ENCODE assay signal across 27 cellular contexts in the genomic region with DNA sequence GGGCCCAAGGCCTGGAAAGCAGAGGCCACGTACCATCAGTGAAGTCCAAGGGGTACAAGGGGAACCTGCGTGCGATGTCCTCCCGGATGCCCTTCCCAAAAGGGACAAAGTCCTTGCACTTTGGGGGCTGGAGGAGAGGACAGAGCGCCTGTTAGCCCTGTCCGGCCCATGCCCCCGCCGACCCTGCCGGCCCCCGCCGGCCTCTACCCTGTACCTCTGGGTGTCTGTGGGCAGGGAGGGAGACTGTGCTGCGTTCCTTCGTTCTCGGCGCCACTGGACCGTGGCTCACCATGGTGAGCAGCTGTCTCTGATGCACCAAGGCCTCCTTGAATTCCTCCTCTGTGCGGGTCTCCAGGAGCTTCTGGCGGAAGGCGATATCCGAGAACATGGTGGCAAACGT. TPM values are rescaled to one million over a fixed set of nuclear protein-coding genes. Genes with fewer than 3 reads are reported as not detected.
DNase-seq lines count a peak whose midpoint lies in the region; ATAC-seq, FAIRE-seq and TF ChIP-seq lines count a peak whose summit lies in the region.
"Had no signal": no experiment of that assay in that cellular context is flagged by ENCODE, and none has a peak within 500 bp of the region (broad histone marks: within the 10 kb centered on the region; RNA-seq: fewer than 3 reads in every experiment).

No MANE protein-coding gene starts in this region.

- H3K4me1 ChIP-seq in HepG2 (ENCODE audit: insufficient read depth, low read length) = peaks cover 43% of the 10 kb centered on the region
- H3K4me1 ChIP-seq in right lobe of liver = no peaks in the 10 kb centered on the region
- H3K4me1 ChIP-seq in RWPE2 (ENCODE audit: insufficient read depth, poor library complexity, severe bottlenecking) = peaks cover 7% of the 10 kb centered on the region
- H3K4me1 ChIP-seq: BE2C had no signal

- ATAC-seq in HepG2 = no peak
- ATAC-seq in right lobe of liver = no peak
- ATAC-seq in RWPE2 (ENCODE audit: low read depth) = no peak
- no peak for ATAC-seq in HG03097 (IDR thresholded peaks at IDR 0.05; ENCODE audit: low FRiP score, unreplicated experiment)
- no peak for ATAC-seq in activated T-helper 17 cell treated with anti-CD3 and anti-CD28 coated beads, Interleukin-2, amount 50 U/mL, for 72 hours (replicated peaks)
- ATAC-seq: GM12878 had no signal

- TF ChIP-seq POLR2A in HepG2 (IDR thresholded peaks at IDR 0.05; ENCODE audit: insufficient read depth in 1 of 2, low read depth in 2 of 2, low read length in 2 of 2) (no peak), right lobe of liver (IDR thresholded peaks at IDR 0.05) (no peak)

- H3K9me3 ChIP-seq in HepG2 (ENCODE audit: low read length) = no peaks in the 10 kb centered on the region
- no peaks in the 10 kb centered on the region for H3K9me3 ChIP-seq in right lobe of liver
- no peaks in the 10 kb centered on the region for H3K9me3 ChIP-seq in RWPE2 (ENCODE audit: severe bottlenecking)
- H3K9me3 ChIP-seq: BE2C, BLaER1 had no signal

- DNase-seq in HepG2 (ENCODE audit: low spot score) (no peak), right lobe of liver (no peak), RWPE1 (ENCODE audit: low spot score) (no peak), RWPE2 (ENCODE audit: low spot score) (peak; percentile 48)
- DNase-seq: 8988T; ACHN; BE2C; C1 segment of cervical spinal cord; CD4-positive, alpha-beta memory T cell; CD4-positive, CD25-positive, alpha-beta regulatory T cell; CD8-positive, alpha-beta memory T cell; COR-L47; DMS 273 treated with DMSO at 0.1 percent for 48 hours; DMS153; DMS53; DMS79; DND-41; EL; GDM1 had no signal

- no peak overlapping the region for H3K4me2 ChIP-seq in HepG2 (ENCODE audit: low read depth, low read length)
- H3K4me2 ChIP-seq: BLaER1 had no signal

- 96% methylated on average over 17 of the region's 21 CpGs for WGBS in HepG2 (ENCODE audit: low lambda C conversion rate)
- 90% methylated on average over 2 of the region's 21 CpGs for WGBS in right lobe of liver (ENCODE audit: insufficient coverage, low coverage, low lambda C conversion rate, missing lambda C conversion rate)

- H4K20me1 ChIP-seq in HepG2 (ENCODE audit: insufficient read depth, low read length) = no peaks in the 10 kb centered on the region
- H4K20me1 ChIP-seq: BLaER1 had no signal

- no peak for TF ChIP-seq EP300 in HepG2 (IDR thresholded peaks at IDR 0.05; ENCODE audit: low read depth in 2 of 2, low read length in 2 of 2)
- TF ChIP-seq EP300 in HepG2 (CRISPR knock-in tag; IDR thresholded peaks at IDR 0.05; ENCODE audit: borderline replicate concordance) = no peak

- H3K4me1 Mint-ChIP-seq in activated T-helper 17 cell treated with anti-CD3 and anti-CD28 coated beads, Interleukin-2, amount 50 U/mL, for 72 hours = no peaks in the 10 kb centered on the region
- H3K4me1 Mint-ChIP-seq: CD14-positive monocyte; CD4-positive, alpha-beta memory T cell; CD4-positive, CD25-positive, alpha-beta regulatory T cell; CD8-positive, alpha-beta memory T cell had no signal

- H3K36me3 ChIP-seq in HepG2 (replicated peaks in 1 of 2; ENCODE audit: control insufficient read depth in 1 of 2, insufficient read depth in 2 of 2, low read length in 2 of 2) = peaks cover 0 to 15% of the 10 kb centered on the region in 2 experiments; a peak in 3 of 5 replicates
- no peaks in the 10 kb centered on the region for H3K36me3 ChIP-seq in right lobe of liver
- peaks cover 4% of the 10 kb centered on the region; the same call in 1 of the 2 replicates for H3K36me3 ChIP-seq in RWPE2 (ENCODE audit: low read depth)
- H3K36me3 ChIP-seq: BE2C had no signal

- H3K4me3 ChIP-seq in HepG2 (replicated peaks in 1 of 3; ENCODE audit: insufficient read depth in 1 of 3, low read depth in 2 of 3, low read length in 3 of 3) (no peak overlapping the region), right lobe of liver (no peak overlapping the region), RWPE2 (ENCODE audit: severe bottlenecking) (no peak overlapping the region)
- H3K4me3 ChIP-seq: BLaER1, GM12878 had no signal

- H3K79me2 ChIP-seq in HepG2 (ENCODE audit: insufficient read depth, low read length) = no peaks in the 10 kb centered on the region

- no peak overlapping the region for H2AFZ ChIP-seq in HepG2 (ENCODE audit: low read length)

- peaks cover 6% of the 10 kb centered on the region for H3K27me3 Mint-ChIP-seq in activated T-helper 17 cell treated with anti-CD3 and anti-CD28 coated beads, Interleukin-2, amount 50 U/mL, for 72 hours

- H3K27ac Mint-ChIP-seq in activated T-helper 17 cell treated with anti-CD3 and anti-CD28 coated beads, Interleukin-2, amount 50 U/mL, for 72 hours = no peak overlapping the region
- H3K27ac Mint-ChIP-seq: CD4-positive, alpha-beta memory T cell; CD4-positive, CD25-positive, alpha-beta regulatory T cell; CD8-positive, alpha-beta memory T cell had no signal

- no peak for TF ChIP-seq CTCF in HepG2 (CRISPR knock-in tag; IDR thresholded peaks at IDR 0.05)
- no peak for TF ChIP-seq CTCF in right lobe of liver (IDR thresholded peaks at IDR 0.05)
- TF ChIP-seq CTCF in RWPE1 (conservative IDR thresholded peaks at IDR 0.05; ENCODE audit: low read depth) = no peak
- TF ChIP-seq CTCF in RWPE2 (IDR thresholded peaks at IDR 0.05; ENCODE audit: poor library complexity, severe bottlenecking) = no peak

- H3K27ac ChIP-seq in HepG2 (ENCODE audit: extremely low read length, insufficient read depth, low read length) (no peak overlapping the region), right lobe of liver (no peak overlapping the region), RWPE1 (peak overlapping the region; percentile 4), RWPE2 (ENCODE audit: poor library complexity, severe bottlenecking) (no peak overlapping the region)
- H3K27ac ChIP-seq: BLaER1 had no signal

- H3K36me3 Mint-ChIP-seq in activated T-helper 17 cell treated with anti-CD3 and anti-CD28 coated beads, Interleukin-2, amount 50 U/mL, for 72 hours (ENCODE audit: low read depth) = no peaks in the 10 kb centered on the region
- H3K36me3 Mint-ChIP-seq: CD4-positive, alpha-beta memory T cell; CD4-positive, CD25-positive, alpha-beta regulatory T cell had no signal

- TF ChIP-seq RAD21 in HepG2 (CRISPR knock-in tag; IDR thresholded peaks at IDR 0.05) = no peak

- in situ Hi-C loops in HepG2 (cut with HindIII; ENCODE audit: extremely low pct_ligation_motif_present, low pct_unique_long_range_greater_than_20kb) = no loop called here

- H3K9me3 Mint-ChIP-seq in activated T-helper 17 cell treated with anti-CD3 and anti-CD28 coated beads, Interleukin-2, amount 50 U/mL, for 72 hours = no peaks in the 10 kb centered on the region
- H3K9me3 Mint-ChIP-seq: CD4-positive, alpha-beta memory T cell; CD4-positive, CD25-positive, alpha-beta regulatory T cell; CD8-positive, alpha-beta memory T cell had no signal

- FAIRE-seq in HepG2 (lab: Jason Lieb, UNC) = no peak
- FAIRE-seq: A204.1, GM12878, GM12892, GM18507 had no signal

- CTCF ChIA-PET in HepG2 (lab: Yijun Ruan, JAX; ENCODE audit: low intra/inter-chr PET ratio, low total read pairs) (no interaction called here), RWPE1 (lab: Yijun Ruan, JAX) (no interaction called here)

- no TSS peak for BruUV-seq in HepG2 (replicated peaks; lab: Mats Ljungman, UMichigan)

- no peaks in the 10 kb centered on the region for H3K27me3 ChIP-seq in HepG2 (ENCODE audit: control insufficient read depth in 1 of 2, insufficient read depth in 2 of 2, low read length in 2 of 2)
- H3K27me3 ChIP-seq in right lobe of liver = no peaks in the 10 kb centered on the region
- no peaks in the 10 kb centered on the region for H3K27me3 ChIP-seq in RWPE2 (ENCODE audit: insufficient read depth, poor library complexity, severe bottlenecking)
- H3K27me3 ChIP-seq: BE2C had no signal

- H3K9ac ChIP-seq in HepG2 (ENCODE audit: insufficient read depth, low read depth, low read length) = no peak overlapping the region
- H3K9ac ChIP-seq: BLaER1 had no signal

- intact Hi-C loops in HepG2 (cut with micrococcal nuclease; ENCODE audit: unreplicated experiment) (loop anchor here (2.0 kb wide), 1 partner anchor 22 kb away; a partner anchor contains a TSS), right lobe of liver (cut with DNase I) (no loop called here)

- H3K4me3 Mint-ChIP-seq in activated T-helper 17 cell treated with anti-CD3 and anti-CD28 coated beads, Interleukin-2, amount 50 U/mL, for 72 hours = no peak overlapping the region
- H3K4me3 Mint-ChIP-seq: CD14-positive monocyte; CD4-positive, alpha-beta memory T cell; CD8-positive, alpha-beta memory T cell had no signal

- POLR2A ChIA-PET in HepG2 (lab: Yijun Ruan, JAX) (interaction anchor here (2.5 kb wide), 1 partner anchor 8 kb away, joined by 29 read pairs; no protein-coding TSS in a partner anchor), RWPE1 (lab: Yijun Ruan, JAX; ENCODE audit: low non-redundant PET) (no interaction called here)

RNA-seq across cellular contexts. Expression of a gene that starts 7.9 kb away (rescaled TPM):
- total RNA-seq in HepG2 (2016; rRNA removed; fragmentation: Illumina TruSeq; extraction: Trizol) = 1.1 and 3.9 TPM in 2 replicates
- total RNA-seq in HepG2 (2016; cell fraction: cytosol; rRNA removed; fragmentation: Illumina TruSeq; extraction: Trizol; ENCODE audit: low read depth) = 0.30 and 1.1 TPM in 2 replicates
- total RNA-seq in HepG2 (2016; cell fraction: insoluble cytoplasmic fraction; rRNA removed; fragmentation: Illumina TruSeq; extraction: Trizol) = 0.82 and 4.9 TPM in 2 replicates
- total RNA-seq in HepG2 (2016; cell fraction: membrane; rRNA removed; fragmentation: Illumina TruSeq; extraction: Trizol) = 1.4 and 1.8 TPM in 2 replicates
- 5.0 and 8.1 TPM in 2 replicates for total RNA-seq in HepG2 (2016; cell fraction: nucleus; rRNA removed; fragmentation: Illumina TruSeq; extraction: Trizol)
- 24.7 and 27.0 TPM in 2 replicates for polyA plus RNA-seq in HepG2 (2011; rRNA removed)
- 6.2 and 8.6 TPM in 2 replicates for polyA plus RNA-seq in HepG2 (2011; cell fraction: cytosol; rRNA removed)
- polyA plus RNA-seq in HepG2 (2011; cell fraction: nucleus; rRNA removed) = 212 and 304 TPM in 2 replicates
- polyA plus RNA-seq in HepG2 (2012) = 9.7 and 13.8 TPM in 2 replicates
- polyA plus RNA-seq in HepG2 (2016; cell fraction: cytosol; fragmentation: Illumina TruSeq; extraction: Trizol; ENCODE audit: low read depth) = 0.50 and 0.84 TPM in 2 replicates
- polyA plus RNA-seq in HepG2 (2016; cell fraction: insoluble cytoplasmic fraction; fragmentation: Illumina TruSeq; extraction: Trizol; ENCODE audit: low read depth) = 1.1 and 1.8 TPM in 2 replicates
- polyA plus RNA-seq in HepG2 (2016; cell fraction: membrane; fragmentation: Illumina TruSeq; extraction: Trizol; ENCODE audit: low read depth) = 0.65 and 0.70 TPM in 2 replicates
- polyA plus RNA-seq in HepG2 (2016; cell fraction: nucleus; fragmentation: Illumina TruSeq; extraction: Trizol; ENCODE audit: insufficient read depth, low read depth) = 16.5 and 18.2 TPM in 2 replicates
- 1.9 and 33.5 TPM in 2 replicates for polyA minus RNA-seq in HepG2 (2011; rRNA and poly(A)+ RNA removed; ENCODE audit: low replicate concordance)
- 10.2 and 17.1 TPM in 2 replicates for polyA minus RNA-seq in HepG2 (2011; cell fraction: cytosol; rRNA and poly(A)+ RNA removed)
- polyA minus RNA-seq in HepG2 (2011; cell fraction: nucleus; rRNA and poly(A)+ RNA removed) = 44.0 and 47.5 TPM in 2 replicates
- under 1 TPM in 5 of 6 experiments, not detected in 1; 0.11 to 0.40 (median 0.18) TPM for total RNA-seq in right lobe of liver
- 1 to 10 TPM in 1 of 2 donors, under 1 TPM in 1; 0.26 to 2.0 TPM for total RNA-seq in activated T-helper 17 cell treated with anti-CD3 and anti-CD28 coated beads, Interleukin-2, amount 50 U/mL, for 72 hours

RNA-seq across cellular contexts. Expression of a gene that starts 21.8 kb away (rescaled TPM):
- 101 and 103 TPM in 2 replicates for total RNA-seq in HepG2 (2016; rRNA removed; fragmentation: Illumina TruSeq; extraction: Trizol)
- total RNA-seq in HepG2 (2016; cell fraction: cytosol; rRNA removed; fragmentation: Illumina TruSeq; extraction: Trizol; ENCODE audit: low read depth) = 30.5 and 31.5 TPM in 2 replicates
- 108 TPM in 2 replicates for total RNA-seq in HepG2 (2016; cell fraction: insoluble cytoplasmic fraction; rRNA removed; fragmentation: Illumina TruSeq; extraction: Trizol)
- total RNA-seq in HepG2 (2016; cell fraction: membrane; rRNA removed; fragmentation: Illumina TruSeq; extraction: Trizol) = 45.6 and 53.1 TPM in 2 replicates
- total RNA-seq in HepG2 (2016; cell fraction: nucleus; rRNA removed; fragmentation: Illumina TruSeq; extraction: Trizol) = 51.5 and 65.6 TPM in 2 replicates
- polyA plus RNA-seq in HepG2 (2011; rRNA removed) = 60.1 and 73.4 TPM in 2 replicates
- 53.2 and 73.4 TPM in 2 replicates for polyA plus RNA-seq in HepG2 (2011; cell fraction: cytosol; rRNA removed)
- polyA plus RNA-seq in HepG2 (2011; cell fraction: nucleus; rRNA removed) = 110 and 129 TPM in 2 replicates
- polyA plus RNA-seq in HepG2 (2012) = 55.6 and 63.4 TPM in 2 replicates
- polyA plus RNA-seq in HepG2 (2016; cell fraction: cytosol; fragmentation: Illumina TruSeq; extraction: Trizol; ENCODE audit: low read depth) = 27.3 and 27.6 TPM in 2 replicates
- 106 and 109 TPM in 2 replicates for polyA plus RNA-seq in HepG2 (2016; cell fraction: insoluble cytoplasmic fraction; fragmentation: Illumina TruSeq; extraction: Trizol; ENCODE audit: low read depth)
- 28.9 and 33.4 TPM in 2 replicates for polyA plus RNA-seq in HepG2 (2016; cell fraction: membrane; fragmentation: Illumina TruSeq; extraction: Trizol; ENCODE audit: low read depth)
- 144 and 151 TPM in 2 replicates for polyA plus RNA-seq in HepG2 (2016; cell fraction: nucleus; fragmentation: Illumina TruSeq; extraction: Trizol; ENCODE audit: insufficient read depth, low read depth)
- polyA minus RNA-seq in HepG2 (2011; rRNA and poly(A)+ RNA removed; ENCODE audit: low replicate concordance) = 24.1 and 25.5 TPM in 2 replicates
- 15.4 and 25.9 TPM in 2 replicates for polyA minus RNA-seq in HepG2 (2011; cell fraction: cytosol; rRNA and poly(A)+ RNA removed)
- 23.0 and 28.2 TPM in 2 replicates for polyA minus RNA-seq in HepG2 (2011; cell fraction: nucleus; rRNA and poly(A)+ RNA removed)
- 10 to 100 TPM; 17.5 to 38.8 (median 26.7) TPM for total RNA-seq in right lobe of liver
- total RNA-seq in activated T-helper 17 cell treated with anti-CD3 and anti-CD28 coated beads, Interleukin-2, amount 50 U/mL, for 72 hours = 10 to 100 TPM; 45.0 to 85.6 TPM

RNA-seq across cellular contexts. Expression of a gene that starts 26.6 kb away (rescaled TPM):
- total RNA-seq in HepG2 (2016; rRNA removed; fragmentation: Illumina TruSeq; extraction: Trizol) (75.4 and 149 TPM in 2 replicates), right lobe of liver (10 to 100 TPM; 55.0 to 76.1 (median 60.1) TPM)
- 59.4 and 65.6 TPM in 2 replicates for total RNA-seq in HepG2 (2016; cell fraction: cytosol; rRNA removed; fragmentation: Illumina TruSeq; extraction: Trizol; ENCODE audit: low read depth)
- total RNA-seq in HepG2 (2016; cell fraction: insoluble cytoplasmic fraction; rRNA removed; fragmentation: Illumina TruSeq; extraction: Trizol) = 69.3 and 161 TPM in 2 replicates
- total RNA-seq in HepG2 (2016; cell fraction: membrane; rRNA removed; fragmentation: Illumina TruSeq; extraction: Trizol) = 57.6 and 58.7 TPM in 2 replicates
- 105 and 136 TPM in 2 replicates for total RNA-seq in HepG2 (2016; cell fraction: nucleus; rRNA removed; fragmentation: Illumina TruSeq; extraction: Trizol)
- 96.7 and 116 TPM in 2 replicates for polyA plus RNA-seq in HepG2 (2011; rRNA removed)
- polyA plus RNA-seq in HepG2 (2011; cell fraction: cytosol; rRNA removed) = 133 and 142 TPM in 2 replicates
- polyA plus RNA-seq in HepG2 (2011; cell fraction: nucleus; rRNA removed) = 122 and 134 TPM in 2 replicates
- 104 and 147 TPM in 2 replicates for polyA plus RNA-seq in HepG2 (2012)
- polyA plus RNA-seq in HepG2 (2016; cell fraction: cytosol; fragmentation: Illumina TruSeq; extraction: Trizol; ENCODE audit: low read depth) = 51.1 and 51.9 TPM in 2 replicates
- 80.6 and 85.9 TPM in 2 replicates for polyA plus RNA-seq in HepG2 (2016; cell fraction: insoluble cytoplasmic fraction; fragmentation: Illumina TruSeq; extraction: Trizol; ENCODE audit: low read depth)
- polyA plus RNA-seq in HepG2 (2016; cell fraction: membrane; fragmentation: Illumina TruSeq; extraction: Trizol; ENCODE audit: low read depth) = 52.8 and 53.4 TPM in 2 replicates
- 240 and 250 TPM in 2 replicates for polyA plus RNA-seq in HepG2 (2016; cell fraction: nucleus; fragmentation: Illumina TruSeq; extraction: Trizol; ENCODE audit: insufficient read depth, low read depth)
- 19.0 and 51.1 TPM in 2 replicates for polyA minus RNA-seq in HepG2 (2011; rRNA and poly(A)+ RNA removed; ENCODE audit: low replicate concordance)
- 40.1 and 44.2 TPM in 2 replicates for polyA minus RNA-seq in HepG2 (2011; cell fraction: cytosol; rRNA and poly(A)+ RNA removed)
- polyA minus RNA-seq in HepG2 (2011; cell fraction: nucleus; rRNA and poly(A)+ RNA removed) = 48.9 and 52.6 TPM in 2 replicates
- 10 to 100 TPM; 67.7 to 71.2 TPM for total RNA-seq in activated T-helper 17 cell treated with anti-CD3 and anti-CD28 coated beads, Interleukin-2, amount 50 U/mL, for 72 hours

RNA-seq across cellular contexts. Expression of a gene that starts 57.8 kb away (rescaled TPM):
- total RNA-seq in HepG2 (2016; rRNA removed; fragmentation: Illumina TruSeq; extraction: Trizol) = 7.4 and 10.1 TPM in 2 replicates
- 1.6 and 1.9 TPM in 2 replicates for total RNA-seq in HepG2 (2016; cell fraction: cytosol; rRNA removed; fragmentation: Illumina TruSeq; extraction: Trizol; ENCODE audit: low read depth)
- total RNA-seq in HepG2 (2016; cell fraction: insoluble cytoplasmic fraction; rRNA removed; fragmentation: Illumina TruSeq; extraction: Trizol) = 7.6 and 10.2 TPM in 2 replicates
- total RNA-seq in HepG2 (2016; cell fraction: membrane; rRNA removed; fragmentation: Illumina TruSeq; extraction: Trizol) = 5.4 and 6.1 TPM in 2 replicates
- total RNA-seq in HepG2 (2016; cell fraction: nucleus; rRNA removed; fragmentation: Illumina TruSeq; extraction: Trizol) = 7.0 and 8.3 TPM in 2 replicates
- 31.3 and 49.2 TPM in 2 replicates for polyA plus RNA-seq in HepG2 (2011; rRNA removed)
- polyA plus RNA-seq in HepG2 (2011; cell fraction: cytosol; rRNA removed) = 33.5 and 37.7 TPM in 2 replicates
- polyA plus RNA-seq in HepG2 (2011; cell fraction: nucleus; rRNA removed) = 96.7 and 99.2 TPM in 2 replicates
- polyA plus RNA-seq in HepG2 (2012) = 15.6 and 27.0 TPM in 2 replicates
- polyA plus RNA-seq in HepG2 (2016; cell fraction: cytosol; fragmentation: Illumina TruSeq; extraction: Trizol; ENCODE audit: low read depth) = 1.5 TPM in 2 replicates
- 10.0 and 11.9 TPM in 2 replicates for polyA plus RNA-seq in HepG2 (2016; cell fraction: insoluble cytoplasmic fraction; fragmentation: Illumina TruSeq; extraction: Trizol; ENCODE audit: low read depth)
- polyA plus RNA-seq in HepG2 (2016; cell fraction: membrane; fragmentation: Illumina TruSeq; extraction: Trizol; ENCODE audit: low read depth) = 5.0 and 5.4 TPM in 2 replicates
- polyA plus RNA-seq in HepG2 (2016; cell fraction: nucleus; fragmentation: Illumina TruSeq; extraction: Trizol; ENCODE audit: insufficient read depth, low read depth) = 19.6 and 21.4 TPM in 2 replicates
- polyA minus RNA-seq in HepG2 (2011; rRNA and poly(A)+ RNA removed; ENCODE audit: low replicate concordance) = 1.3 and 64.0 TPM in 2 replicates
- polyA minus RNA-seq in HepG2 (2011; cell fraction: cytosol; rRNA and poly(A)+ RNA removed) = 19.8 and 26.7 TPM in 2 replicates
- 14.9 and 19.3 TPM in 2 replicates for polyA minus RNA-seq in HepG2 (2011; cell fraction: nucleus; rRNA and poly(A)+ RNA removed)
- total RNA-seq in right lobe of liver = 1 to 10 TPM; 3.9 to 6.1 (median 4.9) TPM
- 1 to 10 TPM in 1 of 2 donors, under 1 TPM in 1; 0.82 to 3.1 TPM for total RNA-seq in activated T-helper 17 cell treated with anti-CD3 and anti-CD28 coated beads, Interleukin-2, amount 50 U/mL, for 72 hours
